Comparison of ENCODE assay signal across 17 cellular contexts in the genomic region with DNA sequence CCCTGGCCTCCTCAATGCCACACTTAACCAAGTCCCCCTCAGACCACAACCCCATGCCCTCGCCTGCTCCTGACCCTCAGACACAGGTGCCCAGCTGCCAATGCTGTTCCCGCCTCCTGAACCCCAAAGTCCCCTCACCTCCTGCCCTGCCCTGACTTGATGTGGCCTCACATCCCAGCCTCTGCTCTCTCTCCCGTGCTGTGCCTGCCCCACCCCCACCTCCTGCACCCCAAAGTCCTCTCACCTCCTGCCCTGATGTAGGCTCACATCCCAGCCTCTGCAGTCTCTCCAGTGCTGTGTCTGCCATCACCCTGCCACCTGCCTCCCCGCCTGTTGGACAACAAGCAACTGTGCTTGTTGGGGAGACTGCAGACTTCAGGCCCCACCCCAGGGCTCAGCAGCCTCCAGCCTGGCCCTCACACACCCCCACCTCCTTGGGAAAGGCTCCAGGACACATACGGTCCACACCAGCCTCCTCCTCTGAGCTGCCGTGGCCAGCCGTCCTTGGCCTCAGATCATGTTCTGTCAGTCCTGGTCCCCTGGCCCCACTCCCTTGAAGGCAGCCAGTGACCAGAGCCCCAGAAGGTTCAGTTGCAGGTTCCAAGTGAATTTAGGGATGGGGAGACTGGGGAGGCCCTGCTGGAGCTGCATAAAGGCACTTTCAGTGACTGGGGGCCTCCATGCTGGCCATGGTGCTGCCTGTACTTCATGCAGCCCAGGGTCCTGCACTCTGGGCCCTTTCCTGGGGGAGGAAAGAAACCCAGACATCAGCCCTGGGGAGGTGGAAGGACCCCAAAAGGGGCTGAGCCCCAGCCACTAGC. TPM values are rescaled to one million over a fixed set of nuclear protein-coding genes. Genes with fewer than 3 reads are reported as not detected.
DNase-seq lines count a peak whose midpoint lies in the region; ATAC-seq, FAIRE-seq and TF ChIP-seq lines count a peak whose summit lies in the region.
"Had no signal": no experiment of that assay in that cellular context is flagged by ENCODE, and none has a peak within 500 bp of the region (broad histone marks: within the 10 kb centered on the region; RNA-seq: fewer than 3 reads in every experiment).

No MANE protein-coding gene starts in this region.

- no peak overlapping the region for H3K4me3 ChIP-seq in Caco-2 (ENCODE audit: low read depth, low read length)
- H3K4me3 ChIP-seq in neural progenitor cell, result no peak overlapping the region

- H3K27me3 ChIP-seq in Caco-2 (replicated peaks; ENCODE audit: control insufficient read depth, insufficient read depth, low read length) (no peaks in the 10 kb centered on the region), neural progenitor cell (no peaks in the 10 kb centered on the region)
- H3K27me3 ChIP-seq: BE2C had no signal

- BruUV-seq in Caco-2 (replicated peaks; lab: Mats Ljungman, UMichigan), result no TSS peak

- FAIRE-seq in HTR-8/SVneo (lab: Jason Lieb, UNC), result peak; percentile 33
- FAIRE-seq: A204.1, GM19239, H1 had no signal

- H3K27ac ChIP-seq in neural progenitor cell, result no peak overlapping the region

- H3K27me3 Mint-ChIP-seq in Caco-2 (ENCODE audit: insufficient read depth, unreplicated experiment), result no peaks in the 10 kb centered on the region
- H3K27me3 Mint-ChIP-seq in neural progenitor cell (ENCODE audit: insufficient read depth, low read depth), result peaks cover 16% of the 10 kb centered on the region
- peaks cover 16 to 17% of the 10 kb centered on the region in 2 donors for H3K27me3 Mint-ChIP-seq in stimulated activated naive B cell treated with anti-CD40 and anti-IgM and Interleukin-4, amounts not matched to agents 10 μg/mL and 1 μg/mL and 100 μg/mL, for 72 hours

- DNase-seq in Caco-2, result no peak
- DNase-seq in HTR-8/SVneo (ENCODE audit: insufficient read length, low spot score), result no peak
- DNase-seq in neural progenitor cell (ENCODE audit: low spot score), result no peak
- no peak for DNase-seq in stimulated activated naive B cell treated with anti-CD40 and anti-IgM and Interleukin-4, amounts not matched to agents 10 μg/mL and 1 μg/mL and 100 μg/mL, for 72 hours
- DNase-seq in ACHN, result no peak
- no peak for DNase-seq in putamen (ENCODE audit: low spot score)
- DNase-seq in COLO829 (ENCODE audit: low spot score), result no peak
- DNase-seq: BE2C; CD8-positive, alpha-beta T cell; DMS53; GF-D8; HCEC 1CT had no signal

- H4K20me1 ChIP-seq in neural progenitor cell (ENCODE audit: low read depth), result peaks cover 10% of the 10 kb centered on the region

- H3K79me2 ChIP-seq in neural progenitor cell (ENCODE audit: low read depth), result no peaks in the 10 kb centered on the region

- H3K36me3 Mint-ChIP-seq in Caco-2 (ENCODE audit: insufficient read depth, unreplicated experiment) (peaks cover 5% of the 10 kb centered on the region), neural progenitor cell (no peaks in the 10 kb centered on the region)
- H3K36me3 Mint-ChIP-seq in stimulated activated naive B cell treated with anti-CD40 and anti-IgM and Interleukin-4, amounts not matched to agents 10 μg/mL and 1 μg/mL and 100 μg/mL, for 72 hours, result peaks cover 4 to 8% of the 10 kb centered on the region in 2 donors
- H3K36me3 Mint-ChIP-seq: CD14-positive monocyte; CD8-positive, alpha-beta T cell; IgD-negative memory B cell had no signal

- CTCF ChIA-PET in Caco-2 (lab: Charles Lee), result no interaction called here

- H2AFZ ChIP-seq in neural progenitor cell (replicated peaks), result no peak overlapping the region

- H3K36me3 ChIP-seq in Caco-2 (ENCODE audit: control insufficient read depth, insufficient read depth, low read length) (no peaks in the 10 kb centered on the region), neural progenitor cell (no peaks in the 10 kb centered on the region)
- H3K36me3 ChIP-seq: BE2C had no signal

- H3K4me2 ChIP-seq in neural progenitor cell, result no peak overlapping the region

- no peak for ATAC-seq in stimulated activated naive B cell treated with anti-CD40 and anti-IgM and Interleukin-4, amounts not matched to agents 10 μg/mL and 1 μg/mL and 100 μg/mL, for 72 hours (replicated peaks)
- ATAC-seq: CD8-positive, alpha-beta T cell had no signal

- H3K9ac ChIP-seq in neural progenitor cell, result no peak overlapping the region

- H3K9me3 Mint-ChIP-seq in Caco-2 (ENCODE audit: unreplicated experiment), result no peaks in the 10 kb centered on the region
- H3K9me3 Mint-ChIP-seq in neural progenitor cell, result no peaks in the 10 kb centered on the region
- no peaks in the 10 kb centered on the region for H3K9me3 Mint-ChIP-seq in stimulated activated naive B cell treated with anti-CD40 and anti-IgM and Interleukin-4, amounts not matched to agents 10 μg/mL and 1 μg/mL and 100 μg/mL, for 72 hours
- H3K9me3 Mint-ChIP-seq: CD8-positive, alpha-beta T cell; IgD-negative memory B cell had no signal

- TF ChIP-seq CTCF in Caco-2 (IDR thresholded peaks at IDR 0.05; ENCODE audit: insufficient read depth in 1 of 2, low read depth in 1 of 2, low read length in 1 of 2, severe bottlenecking in 1 of 2, unreplicated experiment in 1 of 2), result no peak
- no peak for TF ChIP-seq CTCF in neural progenitor cell (IDR thresholded peaks at IDR 0.05)

- POLR2A ChIA-PET in Caco-2 (lab: Charles Lee), result no interaction called here

- H3K4me3 Mint-ChIP-seq in Caco-2 (ENCODE audit: unreplicated experiment) (no peak overlapping the region), neural progenitor cell (no peak overlapping the region)
- no peak overlapping the region for H3K4me3 Mint-ChIP-seq in stimulated activated naive B cell treated with anti-CD40 and anti-IgM and Interleukin-4, amounts not matched to agents 10 μg/mL and 1 μg/mL and 100 μg/mL, for 72 hours
- H3K4me3 Mint-ChIP-seq: CD14-positive monocyte; CD8-positive, alpha-beta T cell had no signal

- in situ Hi-C loops in ACHN (cut with HindIII; ENCODE audit: low pct_ligation_motif_present, low pct_unique_long_range_greater_than_20kb, low sequenced_read_pairs), result no loop called here

- peaks cover 6% of the 10 kb centered on the region for H3K4me1 Mint-ChIP-seq in Caco-2 (ENCODE audit: low read depth, unreplicated experiment)
- peaks cover 8% of the 10 kb centered on the region for H3K4me1 Mint-ChIP-seq in neural progenitor cell
- H3K4me1 Mint-ChIP-seq in stimulated activated naive B cell treated with anti-CD40 and anti-IgM and Interleukin-4, amounts not matched to agents 10 μg/mL and 1 μg/mL and 100 μg/mL, for 72 hours, result peaks cover 6 to 15% of the 10 kb centered on the region in 2 donors
- H3K4me1 Mint-ChIP-seq: CD14-positive monocyte had no signal

- H3K4me1 ChIP-seq in Caco-2 (0 out of 2 replicates have a peak, but pooled peaks cover 7% of the 10 kb centered on the region), neural progenitor cell (no peaks in the 10 kb centered on the region)
- H3K4me1 ChIP-seq: BE2C had no signal

- H3K27ac Mint-ChIP-seq in Caco-2 (ENCODE audit: unreplicated experiment) (peak overlapping the region; percentile 6), neural progenitor cell (peak overlapping the region; percentile 42)
- H3K27ac Mint-ChIP-seq in stimulated activated naive B cell treated with anti-CD40 and anti-IgM and Interleukin-4, amounts not matched to agents 10 μg/mL and 1 μg/mL and 100 μg/mL, for 72 hours, result peak overlapping the region; percentile 47
- H3K27ac Mint-ChIP-seq: CD14-positive monocyte; CD8-positive, alpha-beta T cell; IgD-negative memory B cell had no signal

- H3F3A ChIP-seq in neural progenitor cell (ENCODE audit: low read depth), result peaks cover 18% of the 10 kb centered on the region

- peaks cover 7% of the 10 kb centered on the region; the same call in 1 of the 2 replicates for H3K9me3 ChIP-seq in Caco-2
- H3K9me3 ChIP-seq in neural progenitor cell (ENCODE audit: low read depth), result no peaks in the 10 kb centered on the region
- H3K9me3 ChIP-seq: BE2C had no signal

- intact Hi-C loops in Caco-2 (cut with micrococcal nuclease; ENCODE audit: unreplicated experiment), result no loop called here

RNA-seq across cellular contexts. Expression of a gene that starts 28.4 kb away (rescaled TPM):
- 184 and 196 TPM in 2 replicates for total RNA-seq in Caco-2 (2022)
- 26.8 and 28.1 TPM in 2 replicates for total RNA-seq in neural progenitor cell (ENCODE audit: low replicate concordance)

RNA-seq across cellular contexts. Expression of a gene that starts 48.2 kb away (rescaled TPM):
- total RNA-seq in Caco-2 (2022), result 0.42 and 0.54 TPM in 2 replicates
- not detected in 2 replicates for total RNA-seq in neural progenitor cell (ENCODE audit: low replicate concordance)
